ENCODE assay signal across 22 cellular contexts in the genomic region with DNA sequence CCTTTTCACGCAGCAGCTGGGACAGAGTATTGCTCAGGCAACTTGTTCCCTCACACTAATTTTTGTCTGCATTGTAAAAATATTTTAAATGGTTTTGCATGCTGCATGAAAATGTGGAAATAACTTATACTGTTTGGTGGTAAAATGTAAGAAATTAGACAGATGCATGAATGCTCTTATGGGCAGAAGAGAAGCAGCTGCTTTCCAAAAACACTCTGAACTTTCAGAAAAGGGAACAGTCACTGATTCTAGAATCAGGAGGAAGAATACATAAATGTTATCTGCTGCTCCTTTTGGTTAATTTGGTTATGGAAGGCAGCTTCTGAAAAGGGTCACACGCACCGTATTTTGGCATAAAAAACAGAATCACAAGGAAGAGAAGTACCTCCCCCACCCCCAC.
DNase-seq lines count a peak whose midpoint lies in the region; ATAC-seq, FAIRE-seq and TF ChIP-seq lines count a peak whose summit lies in the region.
"Had no signal": no experiment of that assay in that cellular context is flagged by ENCODE, and none has a peak within 500 bp of the region (broad histone marks: within the 10 kb centered on the region; RNA-seq: fewer than 3 reads in every experiment).

No MANE protein-coding gene starts in this region.

- CTCF ChIA-PET in HCT116 (lab: Charles Lee): no interaction called here

- H3K9ac ChIP-seq in HCT116 (ENCODE audit: low read length): peak overlapping the region; percentile 43
- H3K9ac ChIP-seq in skeletal muscle satellite cell (ENCODE audit: low read depth, low read length): peak overlapping the region; percentile 57

- no peak overlapping the region for H3K4me3 ChIP-seq in HCT116 (replicated peaks in 1 of 2; ENCODE audit: low read depth in 1 of 2, low read length in 2 of 2)
- no peak overlapping the region for H3K4me3 ChIP-seq in RWPE2 (ENCODE audit: severe bottlenecking)
- H3K4me3 ChIP-seq in skeletal muscle satellite cell (ENCODE audit: low read length): peak overlapping the region; percentile 2
- H3K4me3 ChIP-seq: cardiac muscle cell, prostate gland, tibial artery had no signal

- H3K4me2 ChIP-seq in HCT116 (ENCODE audit: low read length): peak overlapping the region; percentile 63
- no peak overlapping the region for H3K4me2 ChIP-seq in skeletal muscle satellite cell (ENCODE audit: low read length)

- peak overlapping the region; percentile 81 for H3K27ac ChIP-seq in HCT116 (ENCODE audit: low read depth, low read length)
- peak overlapping the region; percentile 93 for H3K27ac ChIP-seq in RWPE2 (ENCODE audit: poor library complexity, severe bottlenecking)
- H3K27ac ChIP-seq in caudate nucleus (ENCODE audit: low read depth, low read length): no peak overlapping the region
- H3K27ac ChIP-seq: cardiac muscle cell, prostate gland, tibial artery, VCaP had no signal

- H3K27me3 ChIP-seq in HCT116 (ENCODE audit: insufficient read depth, low read length) (no peaks in the 10 kb centered on the region), RWPE2 (ENCODE audit: insufficient read depth, poor library complexity, severe bottlenecking) (no peaks in the 10 kb centered on the region), skeletal muscle satellite cell (ENCODE audit: control insufficient read depth, insufficient read depth, low read length) (no peaks in the 10 kb centered on the region)
- H3K27me3 ChIP-seq: tibial artery had no signal

- in situ Hi-C loops in GM13976 (cut with MboI; ENCODE audit: low sequenced_read_pairs, unreplicated experiment): no loop called here

- TF ChIP-seq CTCF in HCT116 (IDR thresholded peaks at IDR 0.05 in 2 of 3, conservative IDR thresholded peaks at IDR 0.05 in 1 of 3; ENCODE audit: borderline replicate concordance in 1 of 3, insufficient read depth in 1 of 3, low read depth in 2 of 3, low read length in 2 of 3) (no peak), RWPE2 (IDR thresholded peaks at IDR 0.05; ENCODE audit: poor library complexity, severe bottlenecking) (no peak), GM13976 (IDR thresholded peaks at IDR 0.05; ENCODE audit: borderline replicate concordance, control extremely low read depth, extremely low read depth, insufficient read depth, missing control alignments) (no peak)

- H2AFZ ChIP-seq in HCT116 (ENCODE audit: low read depth, low read length, poor library complexity, severe bottlenecking): no peak overlapping the region

- RAD21 ChIA-PET in HCT116 (lab: Charles Lee; ENCODE audit: low non-redundant PET in 1 of 2, low total read pairs in 2 of 2, uncharacterized antibody in 2 of 2, unreplicated experiment in 2 of 2): interaction anchor here in 1 of 2 experiments (1.0 kb wide), 1 partner anchor 48 kb away, joined by 3 read pairs; no protein-coding TSS in a partner anchor

- peaks cover 38 to 43% of the 10 kb centered on the region in 2 experiments for H3K4me1 ChIP-seq in HCT116 (ENCODE audit: control insufficient read depth in 1 of 2, insufficient read depth in 2 of 2, low read length in 2 of 2)
- peaks cover 47% of the 10 kb centered on the region for H3K4me1 ChIP-seq in RWPE2 (ENCODE audit: insufficient read depth, poor library complexity, severe bottlenecking)
- peaks cover 39% of the 10 kb centered on the region for H3K4me1 ChIP-seq in skeletal muscle satellite cell (ENCODE audit: control insufficient read depth, insufficient read depth, low read length)
- H3K4me1 ChIP-seq: prostate gland had no signal

- no TSS peak for BruUV-seq in HCT116 (replicated peaks; lab: Mats Ljungman, UMichigan)

- no peaks in the 10 kb centered on the region for H4K20me1 ChIP-seq in HCT116 (ENCODE audit: insufficient read depth)

- ATAC-seq in HCT116 (no peak), RWPE2 (ENCODE audit: low read depth) (no peak)
- ATAC-seq: stimulated activated naive CD8-positive, alpha-beta T cell treated with anti-CD3 and anti-CD28 coated beads, Interleukin-15, Interleukin-2, amounts not matched to agents 100 U/mL and 50 U/mL, for 24 hours; T-helper 17 cell had no signal

- FAIRE-seq in RCC 7860 (lab: Jason Lieb, UNC): no peak

- no peak for TF ChIP-seq RAD21 in HCT116 (IDR thresholded peaks at IDR 0.05; ENCODE audit: low read depth)

- H3K9me2 ChIP-seq in HCT116 (ENCODE audit: insufficient read depth): no peaks in the 10 kb centered on the region

- DNase-seq in HCT116 (ENCODE audit: low read depth, low spot score) (no peak), RWPE2 (ENCODE audit: low spot score) (no peak), fibroblast of peridontal ligament (ENCODE audit: extremely low read depth) (peak; percentile 16), GM13976 (ENCODE audit: low spot score) (no peak), RCC 7860 (ENCODE audit: low spot score) (no peak), caudate nucleus (lab: John Stamatoyannopoulos, UW) (no peak)
- DNase-seq: activated CD4-positive, alpha-beta T cell treated with anti-CD3 and anti-CD28 coated beads, Interleukin-2, amount 50 U/mL, for 4 hours; activated CD8-positive, alpha-beta memory T cell treated with anti-CD3 and anti-CD28 coated beads, Interleukin-2, amount 50 U/mL, for 48 hours; activated effector memory CD4-positive, alpha-beta T cell treated with anti-CD3 and anti-CD28 coated beads, Interleukin-2, amount 50 U/mL, for 16 hours; AML-193; midbrain; NCI-H1417; NCI-H526; SIG-M5; stimulated activated CD4-positive, alpha-beta T cell treated with anti-CD3 and anti-CD28 coated beads, Interleukin-2, amount 100 ng/mL, for 48 hours; stimulated activated naive CD8-positive, alpha-beta T cell treated with anti-CD3 and anti-CD28 coated beads, Interleukin-15, Interleukin-2, amounts not matched to agents 100 U/mL and 50 U/mL, for 24 hours; T-helper 17 cell; tibial artery had no signal

- POLR2A ChIA-PET in HCT116 (lab: Charles Lee): no interaction called here

- no peak for TF ChIP-seq POLR2A in HCT116 (IDR thresholded peaks at IDR 0.05; ENCODE audit: borderline replicate concordance, extremely low read depth, insufficient read depth, insufficient read length)

- intact Hi-C loops in HCT116 (cut with micrococcal nuclease): no loop called here

- no peaks in the 10 kb centered on the region for H3K79me2 ChIP-seq in HCT116 (ENCODE audit: insufficient read depth, low read length)

- H3K9me3 ChIP-seq in HCT116 (ENCODE audit: control insufficient read depth in 1 of 2, insufficient read depth in 1 of 2, low read depth in 1 of 2, low read length in 2 of 2): no peaks in the 10 kb centered on the region
- H3K9me3 ChIP-seq in RWPE2 (ENCODE audit: severe bottlenecking): no peaks in the 10 kb centered on the region
- no peaks in the 10 kb centered on the region for H3K9me3 ChIP-seq in skeletal muscle satellite cell (replicated peaks; ENCODE audit: low read length)
- H3K9me3 ChIP-seq: prostate gland, tibial artery had no signal

- H3K36me3 ChIP-seq in HCT116 (ENCODE audit: control insufficient read depth in 1 of 2, insufficient read depth in 2 of 2, low read length in 2 of 2) (no peaks in the 10 kb centered on the region), RWPE2 (ENCODE audit: low read depth) (no peaks in the 10 kb centered on the region), skeletal muscle satellite cell (ENCODE audit: insufficient read depth, low read length) (no peaks in the 10 kb centered on the region)
- H3K36me3 ChIP-seq: cardiac muscle cell, prostate gland, tibial artery had no signal

TF ChIP-seq in HCT116, 20 proteins besides CTCF, POLR2A, EP300 and RAD21:
- no peak for TF ChIP-seq SRF (IDR thresholded peaks at IDR 0.05; ENCODE audit: low read depth)
- TF ChIP-seq, protein P1, sequence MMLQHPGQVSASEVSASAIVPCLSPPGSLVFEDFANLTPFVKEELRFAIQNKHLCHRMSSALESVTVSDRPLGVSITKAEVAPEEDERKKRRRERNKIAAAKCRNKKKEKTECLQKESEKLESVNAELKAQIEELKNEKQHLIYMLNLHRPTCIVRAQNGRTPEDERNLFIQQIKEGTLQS (IDR thresholded peaks at IDR 0.05): no peak
- no peak for TF ChIP-seq ELF1 (IDR thresholded peaks at IDR 0.05; ENCODE audit: borderline replicate concordance, low read depth)
- TF ChIP-seq EZH2phosphoT487 (IDR thresholded peaks at IDR 0.05; ENCODE audit: borderline replicate concordance): no peak
- TF ChIP-seq CBX3 (IDR thresholded peaks at IDR 0.05; ENCODE audit: low read depth): no peak
- no peak for TF ChIP-seq SP1 (IDR thresholded peaks at IDR 0.05; ENCODE audit: low read depth)
- TF ChIP-seq, protein P2, sequence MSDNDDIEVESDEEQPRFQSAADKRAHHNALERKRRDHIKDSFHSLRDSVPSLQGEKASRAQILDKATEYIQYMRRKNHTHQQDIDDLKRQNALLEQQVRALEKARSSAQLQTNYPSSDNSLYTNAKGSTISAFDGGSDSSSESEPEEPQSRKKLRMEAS (IDR thresholded peaks at IDR 0.05): no peak
- TF ChIP-seq ZNF274 (IDR thresholded peaks at IDR 0.05; ENCODE audit: low read depth, low read length): no peak
- TF ChIP-seq, protein P3, sequence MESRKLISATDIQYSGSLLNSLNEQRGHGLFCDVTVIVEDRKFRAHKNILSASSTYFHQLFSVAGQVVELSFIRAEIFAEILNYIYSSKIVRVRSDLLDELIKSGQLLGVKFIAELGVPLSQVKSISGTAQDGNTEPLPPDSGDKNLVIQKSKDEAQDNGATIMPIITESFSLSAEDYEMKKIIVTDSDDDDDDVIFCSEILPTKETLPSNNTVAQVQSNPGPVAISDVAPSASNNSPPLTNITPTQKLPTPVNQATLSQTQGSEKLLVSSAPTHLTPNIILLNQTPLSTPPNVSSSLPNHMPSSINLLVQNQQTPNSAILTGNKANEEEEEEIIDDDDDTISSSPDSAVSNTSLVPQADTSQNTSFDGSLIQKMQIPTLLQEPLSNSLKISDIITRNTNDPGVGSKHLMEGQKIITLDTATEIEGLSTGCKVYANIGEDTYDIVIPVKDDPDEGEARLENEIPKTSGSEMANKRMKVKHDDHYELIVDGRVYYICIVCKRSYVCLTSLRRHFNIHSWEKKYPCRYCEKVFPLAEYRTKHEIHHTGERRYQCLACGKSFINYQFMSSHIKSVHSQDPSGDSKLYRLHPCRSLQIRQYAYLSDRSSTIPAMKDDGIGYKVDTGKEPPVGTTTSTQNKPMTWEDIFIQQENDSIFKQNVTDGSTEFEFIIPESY (IDR thresholded peaks at IDR 0.05; ENCODE audit: extremely low read depth, insufficient replicate concordance, low read length): no peak
- no peak for TF ChIP-seq EGR1 (IDR thresholded peaks at IDR 0.05; ENCODE audit: low read depth)
- TF ChIP-seq JUND (IDR thresholded peaks at IDR 0.05): no peak
